Comparison of ENCODE assay signal across 8 cellular contexts in genomic region chr1:244862699-244863490, GRCh38. TPM values are rescaled to one million over a fixed set of nuclear protein-coding genes. Genes with fewer than 3 reads are reported as not detected.
DNase-seq lines count a peak whose midpoint lies in the region; ATAC-seq and TF ChIP-seq lines count a peak whose summit lies in the region.

No MANE protein-coding gene starts in this region.

- H3K4me1 Mint-ChIP-seq in activated CD8-positive, alpha-beta T cell treated with anti-CD3 and anti-CD28 coated beads for 36 hours (ENCODE audit: low read depth), result peaks cover 48% of the 10 kb centered on the region

- peak overlapping the region; percentile 98 for H3K27ac Mint-ChIP-seq in activated CD8-positive, alpha-beta T cell treated with anti-CD3 and anti-CD28 coated beads for 36 hours

- peak; percentile 96 for DNase-seq in NCI-H774 (lab: John Stamatoyannopoulos, UW)
- DNase-seq in activated CD8-positive, alpha-beta T cell treated with anti-CD3 and anti-CD28 coated beads for 36 hours, result peak; percentile 96
- peak; percentile 96 for DNase-seq in lung (ENCODE audit: low spot score)
- peak; percentile 89 to 98 (median 96) for DNase-seq in stimulated activated CD4-positive, alpha-beta T cell treated with anti-CD3 and anti-CD28 coated beads, TNF-alpha, amount 100 ng/mL, for 1 hour (ENCODE audit: low read depth in 3 of 3, low spot score in 1 of 3)

- intact Hi-C loops in activated CD8-positive, alpha-beta T cell treated with anti-CD3 and anti-CD28 coated beads for 36 hours (cut with micrococcal nuclease), result loop anchor here (1.0 to 5.0 kb wide), 2 partner anchors 27 to 179 kb away; no protein-coding TSS in a partner anchor

- H3K27ac ChIP-seq in C4-2B (peak overlapping the region; percentile 100), duodenal mucosa (ENCODE audit: low read depth, low read length) (peak overlapping the region; percentile 100), lung (ENCODE audit: low read depth in 1 of 2, low read length in 1 of 2) (peak overlapping the region; percentile 98 to 99)

- TF ChIP-seq CTCF in C4-2B (conservative IDR thresholded peaks at IDR 0.05), result no peak
- no peak for TF ChIP-seq CTCF in activated CD8-positive, alpha-beta T cell treated with anti-CD3 and anti-CD28 coated beads for 36 hours (IDR thresholded peaks at IDR 0.05)
- TF ChIP-seq CTCF in lung (IDR thresholded peaks at IDR 0.05; ENCODE audit: control extremely low read depth, extremely low read depth), result no peak

- H3K36me3 Mint-ChIP-seq in activated CD8-positive, alpha-beta T cell treated with anti-CD3 and anti-CD28 coated beads for 36 hours (ENCODE audit: low read depth), result peaks cover 54% of the 10 kb centered on the region

- peaks cover 35 to 38% of the 10 kb centered on the region in 2 donors for H3K4me1 ChIP-seq in duodenal mucosa (ENCODE audit: control insufficient read depth in 1 of 2, insufficient read depth in 2 of 2, low read length in 2 of 2)
- peaks cover 0 to 3% of the 10 kb centered on the region in 2 donors for H3K4me1 ChIP-seq in lung (ENCODE audit: control insufficient read depth in 2 of 2, insufficient read depth in 2 of 2, low read length in 2 of 2)

- peak overlapping the region; percentile 94 to 100 for H3K9ac ChIP-seq in duodenal mucosa (ENCODE audit: low read depth in 1 of 2, low read length in 2 of 2)

- CTCF ChIA-PET in activated CD8-positive, alpha-beta T cell treated with anti-CD3 and anti-CD28 coated beads for 36 hours (lab: Charles Lee), result interaction anchor here (1.0 to 5.8 kb wide), 7 partner anchors 11 to 180 kb away, joined by 3 to 34 read pairs (median 12); partner anchors contain the start of gene COX20

- POLR2A ChIA-PET in activated CD8-positive, alpha-beta T cell treated with anti-CD3 and anti-CD28 coated beads for 36 hours (lab: Charles Lee), result interaction anchor here (1.0 to 20.0 kb wide), 16 partner anchors 8 to 401 kb away, joined by 3 to 554 read pairs (median 4); partner anchors contain the start of genes CATSPERE and COX20

- H3K9me3 ChIP-seq in duodenal mucosa (ENCODE audit: control insufficient read depth in 1 of 2, low read length in 2 of 2) (no peaks in the 10 kb centered on the region), lung (ENCODE audit: control insufficient read depth in 2 of 2, insufficient read depth in 1 of 2, low read length in 1 of 2) (no peaks in the 10 kb centered on the region)

- H3K4me3 ChIP-seq in duodenal mucosa (ENCODE audit: low read depth in 1 of 2, low read length in 2 of 2), result peak overlapping the region; percentile 92 to 97
- peak overlapping the region; percentile 94 for H3K4me3 ChIP-seq in lung

- H3K36me3 ChIP-seq in duodenal mucosa (ENCODE audit: control insufficient read depth in 1 of 2, insufficient read depth in 2 of 2, low read length in 2 of 2), result peaks cover 24 to 30% of the 10 kb centered on the region in 2 donors
- peaks cover 8 to 10% of the 10 kb centered on the region in 2 donors for H3K36me3 ChIP-seq in lung (ENCODE audit: control insufficient read depth in 2 of 2, insufficient read depth in 2 of 2, low read length in 2 of 2)

- H3K27me3 Mint-ChIP-seq in activated CD8-positive, alpha-beta T cell treated with anti-CD3 and anti-CD28 coated beads for 36 hours, result no peaks in the 10 kb centered on the region

- WGBS in lung, 2 donors, result 1% methylated on average over 51 to 87 of the region's 87 CpGs

- H3K9me3 Mint-ChIP-seq in activated CD8-positive, alpha-beta T cell treated with anti-CD3 and anti-CD28 coated beads for 36 hours, result no peaks in the 10 kb centered on the region

- H3K27me3 ChIP-seq in duodenal mucosa (ENCODE audit: control insufficient read depth in 1 of 2, insufficient read depth in 2 of 2, low read length in 2 of 2) (no peaks in the 10 kb centered on the region), lung (ENCODE audit: control insufficient read depth, insufficient read depth) (no peaks in the 10 kb centered on the region)

- peak overlapping the region; percentile 95 for H3K4me3 Mint-ChIP-seq in activated CD8-positive, alpha-beta T cell treated with anti-CD3 and anti-CD28 coated beads for 36 hours

- ATAC-seq in GM19395 (IDR thresholded peaks at IDR 0.05; ENCODE audit: unreplicated experiment) (peak; percentile 55), HG03558 (IDR thresholded peaks at IDR 0.05; ENCODE audit: extremely low read depth, unreplicated experiment) (peak; percentile 38), lung (ENCODE audit: insufficient read depth, low FRiP score) (peak; percentile 78)
- ATAC-seq in activated CD8-positive, alpha-beta T cell treated with anti-CD3 and anti-CD28 coated beads for 36 hours, result peak; percentile 63

RNA-seq across cellular contexts. Expression of gene HNRNPU, which starts 1.4 kb away (rescaled TPM):
- 100 to 1,000 TPM; 469 to 474 TPM for total RNA-seq in activated CD8-positive, alpha-beta T cell treated with anti-CD3 and anti-CD28 coated beads for 36 hours
- total RNA-seq in lung, result 100 to 1,000 TPM; 238 to 611 TPM
- polyA plus RNA-seq in lung, result 100 to 1,000 TPM; 133 to 175 TPM

RNA-seq across cellular contexts. Expression of gene COX20, which starts 27.4 kb away (rescaled TPM):
- 10 to 100 TPM; 33.1 to 34.7 TPM for total RNA-seq in activated CD8-positive, alpha-beta T cell treated with anti-CD3 and anti-CD28 coated beads for 36 hours
- total RNA-seq in lung, result 10 to 100 TPM; 29.8 to 32.8 TPM
- polyA plus RNA-seq in lung, result 10 to 100 TPM; 23.4 to 53.2 TPM

Comparison
In these comparisons a context has a peak if more than half of its experiments do, and no peak if none do; other contexts are left out.
1. Peak in every context shown above with its lines: DNase-seq, ATAC-seq, H3K4me3 ChIP-seq and H3K27ac ChIP-seq.